ENCODE assay signal across 8 cellular contexts in genomic region chr2:181780159-181781081, GRCh38.
DNase-seq lines count a peak whose midpoint lies in the region; ATAC-seq lines count a peak whose summit lies in the region.

No MANE protein-coding gene starts in this region.

- H3K4me1 ChIP-seq in SJSA1 (replicated peaks) (peaks cover 61% of the 10 kb centered on the region), mucosa of rectum (ENCODE audit: control insufficient read depth in 2 of 2, insufficient read depth in 2 of 2, low read length in 2 of 2) (peaks cover 21 to 45% of the 10 kb centered on the region in 2 donors)

- no peaks in the 10 kb centered on the region for H3K36me3 ChIP-seq in SJSA1
- no peaks in the 10 kb centered on the region for H3K36me3 ChIP-seq in mucosa of rectum (ENCODE audit: control insufficient read depth in 2 of 2, insufficient read depth in 2 of 2, low read length in 2 of 2)

- H3K9me3 ChIP-seq in SJSA1 (replicated peaks): no peaks in the 10 kb centered on the region
- H3K9me3 ChIP-seq in mucosa of rectum (ENCODE audit: control insufficient read depth in 2 of 2, low read length in 2 of 2): no peaks in the 10 kb centered on the region

- H3K27ac ChIP-seq in SJSA1 (peak overlapping the region; percentile 43), mucosa of rectum (ENCODE audit: low read depth in 2 of 2, low read length in 2 of 2) (peak overlapping the region; percentile 88 to 89)

- DNase-seq in SJSA1 (ENCODE audit: low read depth in 1 of 2, low spot score in 2 of 2) (peak; percentile 63 to 82), GDM1 (lab: John Stamatoyannopoulos, UW) (no peak), NCI-H446 treated with DMSO at 0.1 percent for 48 hours (lab: John Stamatoyannopoulos, UW) (no peak), cortex of kidney (lab: John Stamatoyannopoulos, UW) (no peak)
- no peak for DNase-seq in effector CD4-positive, alpha-beta T cell

- ATAC-seq in GM19023 (IDR thresholded peaks at IDR 0.05; ENCODE audit: unreplicated experiment) (peak; percentile 67), HG02840 (IDR thresholded peaks at IDR 0.05; ENCODE audit: low FRiP score, unreplicated experiment) (peak; percentile 71)

- no peak overlapping the region for H3K4me3 ChIP-seq in SJSA1
- H3K4me3 ChIP-seq in mucosa of rectum (ENCODE audit: low read length in 2 of 2): peak overlapping the region; percentile 22 to 34

- H3K27me3 ChIP-seq in SJSA1 (replicated peaks) (no peaks in the 10 kb centered on the region), mucosa of rectum (ENCODE audit: control insufficient read depth in 2 of 2, insufficient read depth in 2 of 2, low read length in 2 of 2) (no peaks in the 10 kb centered on the region)

- peak overlapping the region in 1 of 2 donors; percentile 19 for H3K9ac ChIP-seq in mucosa of rectum (ENCODE audit: low read depth in 1 of 2, low read length in 2 of 2)

Comparison
In these comparisons a context has a peak if more than half of its experiments do, and no peak if none do; other contexts are left out.
1. DNase-seq: peak in SJSA1 (2 of 2); none in effector CD4-positive, alpha-beta T cell (single experiment), GDM1 (single experiment), NCI-H446 treated with DMSO at 0.1 percent for 48 hours (single experiment) and cortex of kidney (single experiment).